18 cellular contexts compared by ENCODE assay signal in genomic region chr9:114164191-114164794, GRCh38. TPM values are rescaled to one million over a fixed set of nuclear protein-coding genes. Genes with fewer than 3 reads are reported as not detected.
DNase-seq lines count a peak whose midpoint lies in the region; ATAC-seq and TF ChIP-seq lines count a peak whose summit lies in the region.
"Had no signal": no experiment of that assay in that cellular context is flagged by ENCODE, and none has a peak within 500 bp of the region (broad histone marks: within the 10 kb centered on the region; RNA-seq: fewer than 3 reads in every experiment).

No MANE protein-coding gene starts in this region.

- H3K9me3 ChIP-seq in WERI-Rb-1 (ENCODE audit: severe bottlenecking): no peaks in the 10 kb centered on the region
- H3K9me3 ChIP-seq in smooth muscle cell (replicated peaks; ENCODE audit: low read depth): no peaks in the 10 kb centered on the region
- H3K9me3 ChIP-seq: Caco-2, stomach had no signal

- peak overlapping the region; percentile 36; the same call in 1 of the 2 replicates for H3K27ac ChIP-seq in WERI-Rb-1
- peak overlapping the region; percentile 57 for H3K27ac ChIP-seq in smooth muscle cell (ENCODE audit: low read depth)

- WGBS in smooth muscle cell (ENCODE audit: low lambda C conversion rate): 96% methylated on average over 1 of the region's 1 CpG

- no peak overlapping the region for H3K9ac ChIP-seq in smooth muscle cell (ENCODE audit: low read depth)

- ATAC-seq in GM19025 (IDR thresholded peaks at IDR 0.05; ENCODE audit: low read depth, unreplicated experiment): peak; percentile 58
- peak; percentile 37 for ATAC-seq in left lobe of liver

- DNase-seq in WERI-Rb-1 (no peak), left lobe of liver (ENCODE audit: low spot score) (no peak), smooth muscle cell (lab: John Stamatoyannopoulos, UW; ENCODE audit: unreplicated experiment) (no peak), DMS79 (lab: John Stamatoyannopoulos, UW) (no peak), SIG-M5 (lab: John Stamatoyannopoulos, UW) (no peak), amygdala (lab: John Stamatoyannopoulos, UW) (no peak)
- DNase-seq in NK-92 treated with Interleukin-12 subunit alpha and Interleukin-12 subunit beta, amount 100 ng/mL, for 24 hours (lab: John Stamatoyannopoulos, UW): no peak
- DNase-seq: activated CD4-positive, alpha-beta T cell treated with anti-CD3 and anti-CD28 coated beads for 48 hours; activated naive CD4-positive, alpha-beta T cell; activated T-cell treated with anti-CD3 and anti-CD28 coated beads for 4 hours; Caco-2; erythroblast; midbrain; NCI-H2107; NCI-H526; T1000 had no signal

- H3K4me2 ChIP-seq in smooth muscle cell: no peak overlapping the region

- H2AFZ ChIP-seq in smooth muscle cell (ENCODE audit: low read depth): no peak overlapping the region

- peaks cover 4% of the 10 kb centered on the region for H3F3A ChIP-seq in smooth muscle cell (ENCODE audit: low read depth)

- H4K20me1 ChIP-seq in smooth muscle cell (ENCODE audit: low read depth): peaks cover 81% of the 10 kb centered on the region

- TF ChIP-seq CTCF in WERI-Rb-1 (IDR thresholded peaks at IDR 0.05; ENCODE audit: low read depth, low read length) (no peak), smooth muscle cell (IDR thresholded peaks at IDR 0.05; ENCODE audit: borderline replicate concordance, insufficient read depth, poor library complexity, severe bottlenecking) (no peak)

- H3K79me2 ChIP-seq in smooth muscle cell (ENCODE audit: low read depth): peaks cover 66% of the 10 kb centered on the region

- H3K27me3 ChIP-seq in WERI-Rb-1 (ENCODE audit: insufficient read depth, low read depth, severe bottlenecking) (no peaks in the 10 kb centered on the region), smooth muscle cell (ENCODE audit: low read depth) (no peaks in the 10 kb centered on the region)
- H3K27me3 ChIP-seq: stomach had no signal

- H3K36me3 ChIP-seq in WERI-Rb-1 (peaks cover 45% of the 10 kb centered on the region), smooth muscle cell (ENCODE audit: low read depth) (no peaks in the 10 kb centered on the region)

- H3K4me3 ChIP-seq in WERI-Rb-1 (ENCODE audit: low read depth, low read length) (no peak overlapping the region), smooth muscle cell (no peak overlapping the region)

- H3K4me1 ChIP-seq in smooth muscle cell (ENCODE audit: low read depth): peaks cover 19% of the 10 kb centered on the region

RNA-seq across cellular contexts. Expression of gene COL27A1, which starts 9.0 kb away (rescaled TPM):
- total RNA-seq in left lobe of liver: 51.0 TPM
- total RNA-seq in smooth muscle cell: 18.1 and 20.7 TPM in 2 replicates
- polyA plus RNA-seq in smooth muscle cell: 19.9 and 33.5 TPM in 2 replicates
